8 cellular contexts compared by ENCODE assay signal in genomic region chr2:105790467-105791118, GRCh38. TPM values are rescaled to one million over a fixed set of nuclear protein-coding genes. Genes with fewer than 3 reads are reported as not detected.
DNase-seq lines count a peak whose midpoint lies in the region; ATAC-seq and TF ChIP-seq lines count a peak whose summit lies in the region.

No MANE protein-coding gene starts in this region.

- H3K4me1 Mint-ChIP-seq in activated CD4-positive, alpha-beta T cell treated with anti-CD3 and anti-CD28 coated beads, Interleukin-2, amount 10 ng/mL, durations not matched to agents 7 days and 5 days = peaks cover 91% of the 10 kb centered on the region
- peaks cover 90% of the 10 kb centered on the region for H3K4me1 Mint-ChIP-seq in stimulated activated effector memory CD8-positive, alpha-beta T cell treated with anti-CD3 and anti-CD28 coated beads, Interleukin-12 subunit alpha, Interleukin-12 subunit beta, amount 100 ng/mL, for 72 hours

- no peaks in the 10 kb centered on the region for H3K27me3 Mint-ChIP-seq in activated CD4-positive, alpha-beta T cell treated with anti-CD3 and anti-CD28 coated beads, Interleukin-2, amount 10 ng/mL, durations not matched to agents 7 days and 5 days

- H3K27me3 ChIP-seq in body of pancreas = no peaks in the 10 kb centered on the region

- ATAC-seq in stimulated activated effector memory CD8-positive, alpha-beta T cell treated with anti-CD3 and anti-CD28 coated beads, Interleukin-12 subunit alpha, Interleukin-12 subunit beta, amount 100 ng/mL, for 72 hours = no peak
- ATAC-seq in body of pancreas = no peak
- no peak for ATAC-seq in HG02852 (IDR thresholded peaks at IDR 0.05; ENCODE audit: unreplicated experiment)

- peak overlapping the region; percentile 61 for H3K4me3 Mint-ChIP-seq in activated CD4-positive, alpha-beta T cell treated with anti-CD3 and anti-CD28 coated beads, Interleukin-2, amount 10 ng/mL, durations not matched to agents 7 days and 5 days
- peak overlapping the region; percentile 71 for H3K4me3 Mint-ChIP-seq in stimulated activated effector memory CD8-positive, alpha-beta T cell treated with anti-CD3 and anti-CD28 coated beads, Interleukin-12 subunit alpha, Interleukin-12 subunit beta, amount 100 ng/mL, for 72 hours

- H3K27ac ChIP-seq in coronary artery (peak overlapping the region; percentile 68 to 81), body of pancreas (peak overlapping the region in 1 of 4 donors; percentile 29)

- no peaks in the 10 kb centered on the region for H3K9me3 ChIP-seq in body of pancreas

- WGBS in body of pancreas, 2 donors = 60 to 69% methylated on average over 8 to 9 of the region's 9 CpGs

- peaks cover 55% of the 10 kb centered on the region for H3K36me3 Mint-ChIP-seq in activated CD4-positive, alpha-beta T cell treated with anti-CD3 and anti-CD28 coated beads, Interleukin-2, amount 10 ng/mL, durations not matched to agents 7 days and 5 days (ENCODE audit: low read depth)
- H3K36me3 Mint-ChIP-seq in stimulated activated effector memory CD8-positive, alpha-beta T cell treated with anti-CD3 and anti-CD28 coated beads, Interleukin-12 subunit alpha, Interleukin-12 subunit beta, amount 100 ng/mL, for 72 hours = peaks cover 8% of the 10 kb centered on the region

- no peaks in the 10 kb centered on the region for H3K36me3 ChIP-seq in body of pancreas (replicated peaks in 1 of 2; ENCODE audit: insufficient read depth in 1 of 2, low read depth in 2 of 2)

- H3K4me3 ChIP-seq in coronary artery (peak overlapping the region; percentile 44), body of pancreas (no peak overlapping the region)

- POLR2A ChIA-PET in activated CD4-positive, alpha-beta T cell treated with anti-CD3 and anti-CD28 coated beads, Interleukin-2, amount 10 ng/mL, durations not matched to agents 7 days and 5 days (lab: Charles Lee) = interaction anchor here (1.2 kb wide), 1 partner anchor 38 kb away, joined by 3 read pairs; no protein-coding TSS in a partner anchor

- no peak for TF ChIP-seq POLR2A in body of pancreas (IDR thresholded peaks at IDR 0.05)

- CTCF ChIA-PET in activated CD4-positive, alpha-beta T cell treated with anti-CD3 and anti-CD28 coated beads, Interleukin-2, amount 10 ng/mL, durations not matched to agents 7 days and 5 days (lab: Charles Lee) = interaction anchor here (0.6 to 1.4 kb wide), 4 partner anchors 13 to 56 kb away, joined by 3 to 5 read pairs (median 4); no protein-coding TSS in a partner anchor

- H3K9me3 Mint-ChIP-seq in activated CD4-positive, alpha-beta T cell treated with anti-CD3 and anti-CD28 coated beads, Interleukin-2, amount 10 ng/mL, durations not matched to agents 7 days and 5 days = no peaks in the 10 kb centered on the region
- no peaks in the 10 kb centered on the region for H3K9me3 Mint-ChIP-seq in stimulated activated effector memory CD8-positive, alpha-beta T cell treated with anti-CD3 and anti-CD28 coated beads, Interleukin-12 subunit alpha, Interleukin-12 subunit beta, amount 100 ng/mL, for 72 hours

- peak overlapping the region; percentile 89 for H3K27ac Mint-ChIP-seq in activated CD4-positive, alpha-beta T cell treated with anti-CD3 and anti-CD28 coated beads, Interleukin-2, amount 10 ng/mL, durations not matched to agents 7 days and 5 days
- peak overlapping the region; percentile 93 for H3K27ac Mint-ChIP-seq in stimulated activated effector memory CD8-positive, alpha-beta T cell treated with anti-CD3 and anti-CD28 coated beads, Interleukin-12 subunit alpha, Interleukin-12 subunit beta, amount 100 ng/mL, for 72 hours

- DNase-seq in activated CD4-positive, alpha-beta T cell treated with anti-CD3 and anti-CD28 coated beads, Interleukin-2, amount 10 ng/mL, durations not matched to agents 7 days and 5 days = no peak
- no peak for DNase-seq in activated CD4-positive, alpha-beta T cell treated with anti-CD3 and anti-CD28 coated beads for 1 hour
- DNase-seq in HT-29 (ENCODE audit: low spot score) = peak; percentile 5
- no peak for DNase-seq in coronary artery (ENCODE audit: low spot score)
- no peak for DNase-seq in stimulated activated effector memory CD8-positive, alpha-beta T cell treated with anti-CD3 and anti-CD28 coated beads, Interleukin-12 subunit alpha, Interleukin-12 subunit beta, amount 100 ng/mL, for 72 hours (ENCODE audit: low spot score in 2 of 2)
- DNase-seq in body of pancreas = no peak
- DNase-seq in hypothalamus (lab: John Stamatoyannopoulos, UW) = no peak

- peaks cover 48% of the 10 kb centered on the region for H3K4me1 ChIP-seq in body of pancreas

- no peak for TF ChIP-seq CTCF in coronary artery (IDR thresholded peaks at IDR 0.05)
- no peak for TF ChIP-seq CTCF in body of pancreas (IDR thresholded peaks at IDR 0.05)

- intact Hi-C loops in body of pancreas (cut with DNase I) = no loop called here

RNA-seq across cellular contexts. Expression of gene NCK2, which starts 45.9 kb away (rescaled TPM):
- total RNA-seq in activated CD4-positive, alpha-beta T cell treated with anti-CD3 and anti-CD28 coated beads, Interleukin-2, amount 10 ng/mL, durations not matched to agents 7 days and 5 days = 10 to 100 TPM; 73.3 to 84.1 TPM
- 29.1 and 31.2 TPM in 2 replicates for total RNA-seq in HT-29 (2014; rRNA removed; shearing (Covaris generic))
- 10 to 100 TPM; 36.6 to 42.8 TPM for total RNA-seq in body of pancreas
